In genomic region chr1:41021526-41022308, GRCh38 we compare ENCODE assay signal across 11 cellular contexts. TPM values are rescaled to one million over a fixed set of nuclear protein-coding genes. Genes with fewer than 3 reads are reported as not detected.
DNase-seq lines count a peak whose midpoint lies in the region; ATAC-seq and TF ChIP-seq lines count a peak whose summit lies in the region.
"Had no signal": no experiment of that assay in that cellular context is flagged by ENCODE, and none has a peak within 500 bp of the region (broad histone marks: within the 10 kb centered on the region; RNA-seq: fewer than 3 reads in every experiment).

Gene SLFNL1, minus strand, starts transcription at chr1:41021725. Its CDS starts 1,065 bp downstream, at chr1:41020660.

- H3K23ac ChIP-seq in mesendoderm (ENCODE audit: low read length), result no peak within 1 kb of the TSS

- H4K8ac ChIP-seq in mesendoderm (ENCODE audit: low read depth, low read length), result no peak within 1 kb of the TSS

- H3K18ac ChIP-seq in mesendoderm (ENCODE audit: low read length), result no peak within 1 kb of the TSS

- no peak within 1 kb of the TSS for H2BK5ac ChIP-seq in mesendoderm (ENCODE audit: low read length)

- no peaks in the 10 kb centered on the region for H3K79me2 ChIP-seq in mesendoderm (ENCODE audit: control insufficient read depth, insufficient read depth, low read length)
- H3K79me2 ChIP-seq: hepatocyte had no signal

- H3K4me3 Mint-ChIP-seq in Calu3 (ENCODE audit: low read depth, unreplicated experiment), result no peak within 1 kb of the TSS
- no peak within 1 kb of the TSS for H3K4me3 Mint-ChIP-seq in activated T-helper 2 cell treated with anti-CD3 and anti-CD28 coated beads, Interferon-gamma antibody, Interleukin-2, Interleukin-4, amounts not matched to agents 10 μg/mL and 5 μg/mL and 100 μg/mL, durations not matched to agents 14 hours and 24 hours and 36 hours (ENCODE audit: low read depth)
- H3K4me3 Mint-ChIP-seq: activated naive CD4-positive, alpha-beta T cell treated with anti-CD3 and anti-CD28 coated beads, Interleukin-2, amount 10 ng/mL, durations not matched to agents 7 days and 5 days; T-helper 1 cell treated with Interleukin-12 subunit alpha and Interleukin-12 subunit beta and Interleukin-4 antibody, amounts not matched to agents 30 μg/mL and 1 μg/mL, for 36 hours had no signal

- no peaks in the 10 kb centered on the region for H3K36me3 ChIP-seq in mesendoderm (ENCODE audit: control insufficient read depth, insufficient read depth, low read length)

- CTCF ChIA-PET in Calu3 (lab: Charles Lee), result no interaction called here

- H3K56ac ChIP-seq in mesendoderm (ENCODE audit: low read length), result peak within 1 kb of the TSS; percentile 39

- no peaks in the 10 kb centered on the region for H3K27me3 ChIP-seq in mesendoderm (ENCODE audit: insufficient read depth, low read length, poor library complexity)
- H3K27me3 ChIP-seq: hepatocyte had no signal

- H3K4me2 ChIP-seq in mesendoderm (ENCODE audit: low read length), result no peak within 1 kb of the TSS
- H3K4me2 ChIP-seq: hepatocyte had no signal

- H2BK15ac ChIP-seq in mesendoderm (replicated peaks; ENCODE audit: low read depth), result no peak within 1 kb of the TSS

- H3K4me1 ChIP-seq in mesendoderm (ENCODE audit: control insufficient read depth, low read depth, low read length), result no peaks in the 10 kb centered on the region

- no TSS peak for BruUV-seq in Calu3 (replicated peaks; lab: Mats Ljungman, UMichigan)

- no peaks in the 10 kb centered on the region for H3K4me1 Mint-ChIP-seq in Calu3 (ENCODE audit: low read depth, unreplicated experiment)
- peaks cover 2% of the 10 kb centered on the region for H3K4me1 Mint-ChIP-seq in activated T-helper 2 cell treated with anti-CD3 and anti-CD28 coated beads, Interferon-gamma antibody, Interleukin-2, Interleukin-4, amounts not matched to agents 10 μg/mL and 5 μg/mL and 100 μg/mL, durations not matched to agents 14 hours and 24 hours and 36 hours (ENCODE audit: low read depth)

- H3K9ac ChIP-seq in mesendoderm (ENCODE audit: low read length), result no peak within 1 kb of the TSS

- H3K27ac Mint-ChIP-seq in Calu3 (ENCODE audit: unreplicated experiment), result peak within 1 kb of the TSS; percentile 39
- no peak within 1 kb of the TSS for H3K27ac Mint-ChIP-seq in activated T-helper 2 cell treated with anti-CD3 and anti-CD28 coated beads, Interferon-gamma antibody, Interleukin-2, Interleukin-4, amounts not matched to agents 10 μg/mL and 5 μg/mL and 100 μg/mL, durations not matched to agents 14 hours and 24 hours and 36 hours
- H3K27ac Mint-ChIP-seq: activated naive CD4-positive, alpha-beta T cell treated with anti-CD3 and anti-CD28 coated beads, Interleukin-2, amount 10 ng/mL, durations not matched to agents 7 days and 5 days; T-helper 1 cell treated with Interleukin-12 subunit alpha and Interleukin-12 subunit beta and Interleukin-4 antibody, amounts not matched to agents 30 μg/mL and 1 μg/mL, for 36 hours had no signal

- ATAC-seq in GM19452 (IDR thresholded peaks at IDR 0.05; ENCODE audit: unreplicated experiment), result no peak

- H3K79me1 ChIP-seq in mesendoderm (ENCODE audit: low read length), result no peaks in the 10 kb centered on the region

- DNase-seq in Calu3 (no peak), LHCN-M2 (ENCODE audit: low read depth) (peak; percentile 39), choroid plexus epithelial cell (ENCODE audit: low read depth) (peak; percentile 66), mesendoderm (peak; percentile 79), activated gamma-delta T cell treated with Interleukin-2 at 50 U/mL for 16 hours (no peak), DMS114 treated with DMSO at 0.1 percent for 48 hours (lab: John Stamatoyannopoulos, UW; ENCODE audit: unreplicated experiment) (no peak)
- no peak for DNase-seq in activated T-helper 2 cell treated with anti-CD3 and anti-CD28 coated beads, Interferon-gamma antibody, Interleukin-2, Interleukin-4, amounts not matched to agents 10 μg/mL and 5 μg/mL and 100 μg/mL, durations not matched to agents 14 hours and 24 hours and 36 hours (ENCODE audit: low spot score)
- DNase-seq: activated naive CD4-positive, alpha-beta T cell treated with anti-CD3 and anti-CD28 coated beads, Interleukin-2, amount 10 ng/mL, durations not matched to agents 7 days and 5 days had no signal

- no peak within 1 kb of the TSS for H4K5ac ChIP-seq in mesendoderm (ENCODE audit: low read length)

- no peak within 1 kb of the TSS for H3K4ac ChIP-seq in mesendoderm (ENCODE audit: low read depth, low read length)

- no CpG with 5 or more reads among the region's 12 CpGs for WGBS in mesendoderm (ENCODE audit: extremely low coverage, insufficient coverage, low lambda C conversion rate)

- H3K27me3 Mint-ChIP-seq in Calu3 (ENCODE audit: unreplicated experiment), result no peaks in the 10 kb centered on the region
- no peaks in the 10 kb centered on the region for H3K27me3 Mint-ChIP-seq in activated T-helper 2 cell treated with anti-CD3 and anti-CD28 coated beads, Interferon-gamma antibody, Interleukin-2, Interleukin-4, amounts not matched to agents 10 μg/mL and 5 μg/mL and 100 μg/mL, durations not matched to agents 14 hours and 24 hours and 36 hours (ENCODE audit: low read depth)
- H3K27me3 Mint-ChIP-seq: activated naive CD4-positive, alpha-beta T cell treated with anti-CD3 and anti-CD28 coated beads, Interleukin-2, amount 10 ng/mL, durations not matched to agents 7 days and 5 days had no signal

- intact Hi-C loops in Calu3 (cut with micrococcal nuclease; ENCODE audit: unreplicated experiment), result no loop called here
- intact Hi-C loops in activated T-helper 2 cell treated with anti-CD3 and anti-CD28 coated beads, Interferon-gamma antibody, Interleukin-2, Interleukin-4, amounts not matched to agents 10 μg/mL and 5 μg/mL and 100 μg/mL, durations not matched to agents 14 hours and 24 hours and 36 hours (cut with micrococcal nuclease), result no loop called here

- H3K4me3 ChIP-seq in choroid plexus epithelial cell (ENCODE audit: low read depth, low read length) (no peak within 1 kb of the TSS), mesendoderm (ENCODE audit: low read length) (no peak within 1 kb of the TSS)
- H3K4me3 ChIP-seq: hepatocyte had no signal

- no peaks in the 10 kb centered on the region for H3K9me3 Mint-ChIP-seq in Calu3 (ENCODE audit: low read depth, unreplicated experiment)
- no peaks in the 10 kb centered on the region for H3K9me3 Mint-ChIP-seq in activated T-helper 2 cell treated with anti-CD3 and anti-CD28 coated beads, Interferon-gamma antibody, Interleukin-2, Interleukin-4, amounts not matched to agents 10 μg/mL and 5 μg/mL and 100 μg/mL, durations not matched to agents 14 hours and 24 hours and 36 hours
- H3K9me3 Mint-ChIP-seq: activated naive CD4-positive, alpha-beta T cell treated with anti-CD3 and anti-CD28 coated beads, Interleukin-2, amount 10 ng/mL, durations not matched to agents 7 days and 5 days; T-helper 1 cell treated with Interleukin-12 subunit alpha and Interleukin-12 subunit beta and Interleukin-4 antibody, amounts not matched to agents 30 μg/mL and 1 μg/mL, for 36 hours had no signal

- no peak within 1 kb of the TSS for H3K27ac ChIP-seq in mesendoderm (ENCODE audit: low read depth, low read length)
- H3K27ac ChIP-seq: hepatocyte had no signal

- peaks cover 62% of the 10 kb centered on the region for H3K36me3 Mint-ChIP-seq in Calu3 (ENCODE audit: insufficient read depth, unreplicated experiment)
- H3K36me3 Mint-ChIP-seq in activated T-helper 2 cell treated with anti-CD3 and anti-CD28 coated beads, Interferon-gamma antibody, Interleukin-2, Interleukin-4, amounts not matched to agents 10 μg/mL and 5 μg/mL and 100 μg/mL, durations not matched to agents 14 hours and 24 hours and 36 hours (ENCODE audit: low read depth), result peaks cover 17% of the 10 kb centered on the region

- TF ChIP-seq CTCF in Calu3 (IDR thresholded peaks at IDR 0.05; ENCODE audit: unreplicated experiment) (no peak), choroid plexus epithelial cell (conservative IDR thresholded peaks at IDR 0.05; ENCODE audit: low read depth, low read length) (peak; percentile 45)

- no peak within 1 kb of the TSS for H2AK5ac ChIP-seq in mesendoderm (ENCODE audit: low read length)

- H2BK120ac ChIP-seq in mesendoderm (ENCODE audit: low read depth, low read length), result no peak within 1 kb of the TSS

RNA-seq across cellular contexts. Expression of gene SLFNL1, which starts in this region (rescaled TPM):
- total RNA-seq in Calu3 (2022) (0.52 and 0.83 TPM in 2 replicates), LHCN-M2 (2014; rRNA removed) (0.17 TPM in 1 of 2 replicates, not detected in the other)
- polyA plus RNA-seq in LHCN-M2 (2012), result 0.11 TPM
- not detected for polyA plus RNA-seq in mesendoderm (2013, experiment 1 of 2)
- not detected for polyA plus RNA-seq in mesendoderm (2013, experiment 2 of 2)
- total RNA-seq in activated T-helper 2 cell treated with anti-CD3 and anti-CD28 coated beads, Interferon-gamma antibody, Interleukin-2, Interleukin-4, amounts not matched to agents 10 μg/mL and 5 μg/mL and 100 μg/mL, durations not matched to agents 14 hours and 24 hours and 36 hours, result 0.14 and 0.18 TPM in 2 replicates

Comparison
In these comparisons a context has a peak if more than half of its experiments do, and no peak if none do; other contexts are left out.
1. Peak in DNase-seq in LHCN-M2; RNA of the gene not detected or under 1 TPM.
2. DNase-seq: peak in choroid plexus epithelial cell (single experiment) and mesendoderm (single experiment); none in Calu3 (single experiment), activated T-helper 2 cell treated with anti-CD3 and anti-CD28 coated beads, Interferon-gamma antibody, Interleukin-2, Interleukin-4, amounts not matched to agents 10 μg/mL and 5 μg/mL and 100 μg/mL, durations not matched to agents 14 hours and 24 hours and 36 hours (single experiment), activated gamma-delta T cell treated with Interleukin-2 at 50 U/mL for 16 hours (single experiment) and DMS114 treated with DMSO at 0.1 percent for 48 hours (single experiment).